Comparison of ENCODE assay signal across 8 cellular contexts in genomic region chr11:45328726-45329125, GRCh38. TPM values are rescaled to one million over a fixed set of nuclear protein-coding genes. Genes with fewer than 3 reads are reported as not detected.
"Had no signal": no experiment of that assay in that cellular context is flagged by ENCODE, and none has a peak within 500 bp of the region (broad histone marks: within the 10 kb centered on the region; RNA-seq: fewer than 3 reads in every experiment).

No MANE protein-coding gene starts in this region.

- H3K27ac Mint-ChIP-seq: IgD-negative memory B cell had no signal

- H3K4me3 Mint-ChIP-seq: IgD-negative memory B cell had no signal

- H3K27ac ChIP-seq: HL-60, KMS-11 had no signal

- H3K36me3 Mint-ChIP-seq: IgD-negative memory B cell had no signal

- H3K4me3 ChIP-seq: K562 had no signal

- DNase-seq: IMR-90, KBM-7, KG1 had no signal

- ATAC-seq: HepG2, K562 had no signal

RNA-seq across cellular contexts. Expression of gene SYT13, which starts 42.6 kb away (rescaled TPM):
- total RNA-seq: IMR-90 had no signal
